19 cellular contexts compared by ENCODE assay signal in the genomic region with DNA sequence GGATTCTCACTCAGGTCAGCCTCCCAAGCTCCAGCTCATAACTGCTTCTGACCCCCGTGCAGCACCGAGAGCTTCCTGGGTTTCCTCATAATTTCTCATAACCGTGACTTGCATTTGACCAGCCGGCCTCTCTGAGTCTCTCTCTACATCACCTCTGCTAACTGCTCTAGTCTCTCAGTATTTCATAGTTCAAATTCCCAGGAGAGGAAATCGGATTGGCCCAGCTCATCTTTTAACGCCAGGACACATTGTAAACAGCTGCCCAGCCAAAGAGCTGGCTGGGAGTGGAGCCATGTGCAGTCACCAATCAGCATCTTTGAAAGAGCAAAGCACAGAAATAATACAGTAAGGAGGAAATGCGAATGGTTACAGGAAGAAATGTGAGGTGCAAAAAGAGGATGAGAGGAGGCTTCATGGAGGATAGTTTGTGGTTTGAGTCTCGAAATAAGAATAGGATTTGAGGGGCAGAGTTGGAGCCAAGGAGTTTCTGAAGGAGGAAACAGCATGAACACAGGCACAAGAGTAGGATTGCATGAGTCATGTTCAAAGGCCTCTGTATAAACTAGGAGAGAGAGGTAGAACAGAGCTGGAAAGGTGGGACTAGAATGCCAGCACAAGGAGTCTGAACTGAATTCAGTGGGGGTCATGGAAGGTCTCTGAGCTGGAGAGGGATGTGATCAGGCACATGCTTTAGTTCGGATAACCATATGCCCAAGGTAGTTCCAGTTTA. TPM values are rescaled to one million over a fixed set of nuclear protein-coding genes. Genes with fewer than 3 reads are reported as not detected.
DNase-seq lines count a peak whose midpoint lies in the region; ATAC-seq, FAIRE-seq and TF ChIP-seq lines count a peak whose summit lies in the region.
"Had no signal": no experiment of that assay in that cellular context is flagged by ENCODE, and none has a peak within 500 bp of the region (broad histone marks: within the 10 kb centered on the region; RNA-seq: fewer than 3 reads in every experiment).

No MANE protein-coding gene starts in this region.

- intact Hi-C loops in activated T-helper 1 cell treated with anti-CD3 and anti-CD28 coated beads, Interleukin-12 subunit alpha, Interleukin-12 subunit beta, Interleukin-2, Interleukin-4 antibody, amounts not matched to agents 30 ng/mL and 10 ng/mL and 1 ng/mL, durations not matched to agents 14 hours and 24 hours and 36 hours (cut with micrococcal nuclease), result no loop called here

- FAIRE-seq in small intestine (lab: Jason Lieb, UNC), result no peak
- FAIRE-seq: H1, K562 had no signal

- H3K36me3 Mint-ChIP-seq in activated T-helper 1 cell treated with anti-CD3 and anti-CD28 coated beads, Interleukin-12 subunit alpha, Interleukin-12 subunit beta, Interleukin-2, Interleukin-4 antibody, amounts not matched to agents 30 ng/mL and 10 ng/mL and 1 ng/mL, durations not matched to agents 14 hours and 24 hours and 36 hours (ENCODE audit: low read depth), result no peaks in the 10 kb centered on the region
- H3K36me3 Mint-ChIP-seq: CD8-positive, alpha-beta T cell; immature natural killer cell had no signal

- no peak for TF ChIP-seq CTCF in AG10803 (conservative IDR thresholded peaks at IDR 0.05; ENCODE audit: low read length)

- H3K9me3 ChIP-seq in SJCRH30 (replicated peaks) (no peaks in the 10 kb centered on the region), small intestine (ENCODE audit: control insufficient read depth, low read depth) (no peaks in the 10 kb centered on the region)

- DNase-seq in AG10803 (ENCODE audit: low read depth) (peak; percentile 71), HCEC 1CT (peak; percentile 73), SJCRH30 (peak; percentile 85 to 94), kidney tubule cell (ENCODE audit: low spot score) (peak; percentile 40), small intestine (no peak)
- DNase-seq in activated T-helper 1 cell treated with anti-CD3 and anti-CD28 coated beads, Interleukin-12 subunit alpha, Interleukin-12 subunit beta, Interleukin-2, Interleukin-4 antibody, amounts not matched to agents 30 ng/mL and 10 ng/mL and 1 ng/mL, durations not matched to agents 14 hours and 24 hours and 36 hours (ENCODE audit: low spot score), result no peak
- DNase-seq: activated CD4-positive, alpha-beta T cell treated with anti-CD3 and anti-CD28 coated beads, Interleukin-2, amount 50 U/mL, for 48 hours; CD8-positive, alpha-beta T cell; erythroblast; immature natural killer cell; OCI-M1; T-helper 2 cell had no signal

- WGBS in small intestine, 3 donors, result 56 to 61% (median 61%) methylated on average over 9 of the region's 9 CpGs

- peaks cover 29% of the 10 kb centered on the region for H3K4me1 ChIP-seq in SJCRH30
- H3K4me1 ChIP-seq in small intestine (ENCODE audit: control insufficient read depth in 2 of 2, insufficient read depth in 1 of 2, low read depth in 1 of 2, low read length in 1 of 2), result no peaks in the 10 kb centered on the region

- H3K9me3 Mint-ChIP-seq in activated T-helper 1 cell treated with anti-CD3 and anti-CD28 coated beads, Interleukin-12 subunit alpha, Interleukin-12 subunit beta, Interleukin-2, Interleukin-4 antibody, amounts not matched to agents 30 ng/mL and 10 ng/mL and 1 ng/mL, durations not matched to agents 14 hours and 24 hours and 36 hours, result no peaks in the 10 kb centered on the region
- H3K9me3 Mint-ChIP-seq: CD8-positive, alpha-beta T cell; central memory CD8-positive, alpha-beta T cell; immature natural killer cell had no signal

- ATAC-seq in GM18519 (IDR thresholded peaks at IDR 0.05; ENCODE audit: low FRiP score, unreplicated experiment) (no peak), GM18511 (IDR thresholded peaks at IDR 0.05; ENCODE audit: unreplicated experiment) (no peak)
- ATAC-seq: CD8-positive, alpha-beta T cell; K562 had no signal

- H3K4me1 Mint-ChIP-seq in activated T-helper 1 cell treated with anti-CD3 and anti-CD28 coated beads, Interleukin-12 subunit alpha, Interleukin-12 subunit beta, Interleukin-2, Interleukin-4 antibody, amounts not matched to agents 30 ng/mL and 10 ng/mL and 1 ng/mL, durations not matched to agents 14 hours and 24 hours and 36 hours (ENCODE audit: low read depth), result no peaks in the 10 kb centered on the region
- H3K4me1 Mint-ChIP-seq: central memory CD8-positive, alpha-beta T cell; immature natural killer cell had no signal

- H3K27me3 ChIP-seq in SJCRH30, result no peaks in the 10 kb centered on the region
- peaks cover 0 to 26% of the 10 kb centered on the region in 2 donors for H3K27me3 ChIP-seq in small intestine (ENCODE audit: control insufficient read depth in 2 of 2, insufficient read depth in 2 of 2, low read length in 2 of 2)

- H3K36me3 ChIP-seq in SJCRH30, result no peaks in the 10 kb centered on the region
- H3K36me3 ChIP-seq in small intestine (ENCODE audit: control insufficient read depth in 2 of 2, insufficient read depth in 2 of 2, low read length in 2 of 2), result no peaks in the 10 kb centered on the region

- H3K4me3 ChIP-seq in AG10803 (ENCODE audit: low read length), result no peak overlapping the region
- peak overlapping the region; percentile 10; the same call in 1 of the 2 replicates for H3K4me3 ChIP-seq in SJCRH30
- no peak overlapping the region for H3K4me3 ChIP-seq in small intestine (ENCODE audit: low read depth in 1 of 2, low read length in 2 of 2)
- H3K4me3 ChIP-seq: K562 had no signal

- H3K4me3 Mint-ChIP-seq in activated T-helper 1 cell treated with anti-CD3 and anti-CD28 coated beads, Interleukin-12 subunit alpha, Interleukin-12 subunit beta, Interleukin-2, Interleukin-4 antibody, amounts not matched to agents 30 ng/mL and 10 ng/mL and 1 ng/mL, durations not matched to agents 14 hours and 24 hours and 36 hours, result no peak overlapping the region
- H3K4me3 Mint-ChIP-seq: CD8-positive, alpha-beta T cell; central memory CD8-positive, alpha-beta T cell; immature natural killer cell had no signal

- peak overlapping the region; percentile 68 for H3K27ac ChIP-seq in SJCRH30
- H3K27ac ChIP-seq in small intestine (ENCODE audit: low read depth in 1 of 2, low read length in 1 of 2), result no peak overlapping the region

- peaks cover 46% of the 10 kb centered on the region for H3K27me3 Mint-ChIP-seq in activated T-helper 1 cell treated with anti-CD3 and anti-CD28 coated beads, Interleukin-12 subunit alpha, Interleukin-12 subunit beta, Interleukin-2, Interleukin-4 antibody, amounts not matched to agents 30 ng/mL and 10 ng/mL and 1 ng/mL, durations not matched to agents 14 hours and 24 hours and 36 hours (ENCODE audit: insufficient read depth)

- H3K27ac Mint-ChIP-seq in activated T-helper 1 cell treated with anti-CD3 and anti-CD28 coated beads, Interleukin-12 subunit alpha, Interleukin-12 subunit beta, Interleukin-2, Interleukin-4 antibody, amounts not matched to agents 30 ng/mL and 10 ng/mL and 1 ng/mL, durations not matched to agents 14 hours and 24 hours and 36 hours, result no peak overlapping the region
- H3K27ac Mint-ChIP-seq: CD8-positive, alpha-beta T cell; immature natural killer cell had no signal

RNA-seq across cellular contexts. Expression of gene LBX1, which starts 15.2 kb away (rescaled TPM):
- total RNA-seq in SJCRH30 (2014; rRNA removed; shearing (Covaris generic)), result 13.5 and 13.7 TPM in 2 replicates
- total RNA-seq in activated T-helper 1 cell treated with anti-CD3 and anti-CD28 coated beads, Interleukin-12 subunit alpha, Interleukin-12 subunit beta, Interleukin-2, Interleukin-4 antibody, amounts not matched to agents 30 ng/mL and 10 ng/mL and 1 ng/mL, durations not matched to agents 14 hours and 24 hours and 36 hours, result not detected in 2 replicates
- polyA plus RNA-seq in small intestine, result not detected
- total RNA-seq: CD8-positive, alpha-beta T cell; H1; K562; mucosa of gallbladder; pulmonary artery endothelial cell had no signal
- polyA plus RNA-seq: H1, immature natural killer cell, K562 had no signal

Comparison
In these comparisons a context has a peak if more than half of its experiments do, and no peak if none do; other contexts are left out.
1. DNase-seq: peak in AG10803 (single experiment), HCEC 1CT (single experiment), SJCRH30 (2 of 2) and kidney tubule cell (single experiment); none in activated T-helper 1 cell treated with anti-CD3 and anti-CD28 coated beads, Interleukin-12 subunit alpha, Interleukin-12 subunit beta, Interleukin-2, Interleukin-4 antibody, amounts not matched to agents 30 ng/mL and 10 ng/mL and 1 ng/mL, durations not matched to agents 14 hours and 24 hours and 36 hours (single experiment) and small intestine (single experiment).
2. RNA of gene LBX1, which starts 15.2 kb away (total RNA-seq): 13.5 to 13.7 TPM in SJCRH30; not detected in activated T-helper 1 cell treated with anti-CD3 and anti-CD28 coated beads, Interleukin-12 subunit alpha, Interleukin-12 subunit beta, Interleukin-2, Interleukin-4 antibody, amounts not matched to agents 30 ng/mL and 10 ng/mL and 1 ng/mL, durations not matched to agents 14 hours and 24 hours and 36 hours; every median in the first group is over 10 times any median in the second.